ENCODE assay signal across 22 cellular contexts in genomic region chr5:103993028-103993427, GRCh38.
DNase-seq lines count a peak whose midpoint lies in the region; ATAC-seq and TF ChIP-seq lines count a peak whose summit lies in the region.
"Had no signal": no experiment of that assay in that cellular context is flagged by ENCODE, and none has a peak within 500 bp of the region (broad histone marks: within the 10 kb centered on the region; RNA-seq: fewer than 3 reads in every experiment).

No MANE protein-coding gene starts in this region.

- H3K4me1 ChIP-seq in A673 (ENCODE audit: insufficient read depth, low read length, poor library complexity, severe bottlenecking) = peaks cover 30% of the 10 kb centered on the region
- H3K4me1 ChIP-seq in H9 (ENCODE audit: insufficient read depth, low read length) = no peaks in the 10 kb centered on the region; the same call in 1 of the 2 replicates
- H3K4me1 ChIP-seq in HUES48 (ENCODE audit: control insufficient read depth, insufficient read depth, low read length) = peaks cover 33% of the 10 kb centered on the region
- H3K4me1 ChIP-seq: A549, BE2C, BLaER1 had no signal

- no peak overlapping the region for H3K27ac ChIP-seq in A673 (ENCODE audit: low read depth, low read length, poor library complexity, severe bottlenecking)
- no peak overlapping the region for H3K27ac ChIP-seq in H9 (ENCODE audit: insufficient read length, low read depth, low read length)
- H3K27ac ChIP-seq in HUES48 (ENCODE audit: low read depth, low read length) = peak overlapping the region; percentile 43
- H3K27ac ChIP-seq: 22Rv1, A549, BLaER1 had no signal

- H3K36me3 ChIP-seq in A673 (ENCODE audit: insufficient read depth, low read length, poor library complexity, severe bottlenecking) (no peaks in the 10 kb centered on the region), HUES48 (ENCODE audit: control insufficient read depth, insufficient read depth, low read length) (no peaks in the 10 kb centered on the region)
- H3K36me3 ChIP-seq: BE2C, BLaER1 had no signal

- H4K20me1 ChIP-seq in H9 (ENCODE audit: control insufficient read depth, insufficient read depth, insufficient read length) = no peaks in the 10 kb centered on the region
- H4K20me1 ChIP-seq: BLaER1 had no signal

- BruUV-seq in A673 (replicated peaks; lab: Mats Ljungman, UMichigan) = no TSS peak

- TF ChIP-seq CTCF in A673 (conservative IDR thresholded peaks at IDR 0.05; ENCODE audit: low read depth, low read length) = no peak
- TF ChIP-seq CTCF in H9 (conservative IDR thresholded peaks at IDR 0.05) = no peak
- TF ChIP-seq CTCF in WTC11 (IDR thresholded peaks at IDR 0.05) = no peak

- H4K91ac ChIP-seq in H9 (ENCODE audit: insufficient read length, low read depth, low read length) = no peak overlapping the region

- H3K27ac Mint-ChIP-seq in H9 (peak overlapping the region in 2 of 3 experiments; percentile 55 to 86; a peak in 2 of 7 replicates), WTC11 (peak overlapping the region; percentile 68; the same call in 1 of the 2 replicates)
- H3K27ac Mint-ChIP-seq: CD14-positive monocyte; CD4-positive, alpha-beta memory T cell; CD4-positive, CD25-positive, alpha-beta regulatory T cell; CD8-positive, alpha-beta memory T cell had no signal

- H3K4ac ChIP-seq in H9 (ENCODE audit: low read depth, low read length) = no peak overlapping the region

- no peak overlapping the region for H2BK120ac ChIP-seq in H9 (ENCODE audit: low read depth, low read length, poor library complexity, severe bottlenecking)

- H3K18ac ChIP-seq in H9 (ENCODE audit: insufficient read length, low read depth, low read length) = no peak overlapping the region

- H3K36me3 Mint-ChIP-seq in H9 (ENCODE audit: insufficient read depth in 1 of 3, low read depth in 3 of 3) = peaks cover 0 to under 1% (median 0%) of the 10 kb centered on the region in 3 experiments; a peak in 1 of 7 replicates
- H3K36me3 Mint-ChIP-seq in WTC11 = no peaks in the 10 kb centered on the region
- H3K36me3 Mint-ChIP-seq in activated T-cell treated with anti-CD3 and anti-CD28 coated beads, Interleukin-2, amount 50 U/mL, for 4 hours (ENCODE audit: insufficient read depth) = no peaks in the 10 kb centered on the region
- H3K36me3 Mint-ChIP-seq: CD14-positive monocyte; CD4-positive, alpha-beta memory T cell; CD4-positive, CD25-positive, alpha-beta regulatory T cell; CD8-positive, alpha-beta memory T cell had no signal

- H3K14ac ChIP-seq in H9 (ENCODE audit: insufficient read depth, low read length) = no peak overlapping the region

- POLR2A ChIA-PET in A673 (lab: Charles Lee; ENCODE audit: low non-redundant PET) = no interaction called here
- POLR2A ChIA-PET in WTC11 (lab: Charles Lee) = no interaction called here

- H2BK12ac ChIP-seq in H9 (ENCODE audit: insufficient read length, low read depth, low read length) = no peak overlapping the region

- H3K27me3 Mint-ChIP-seq in H9 (ENCODE audit: low read depth) (no peaks in the 10 kb centered on the region), WTC11 (ENCODE audit: low read depth) (no peaks in the 10 kb centered on the region)
- H3K27me3 Mint-ChIP-seq in activated T-cell treated with anti-CD3 and anti-CD28 coated beads, Interleukin-2, amount 50 U/mL, for 4 hours (ENCODE audit: low read depth) = no peaks in the 10 kb centered on the region
- H3K27me3 Mint-ChIP-seq: CD4-positive, alpha-beta memory T cell; CD4-positive, CD25-positive, alpha-beta regulatory T cell; CD8-positive, alpha-beta memory T cell had no signal

- DNase-seq in A673 (ENCODE audit: low spot score) (peak; percentile 82), H9 (no peak), WTC11 (ENCODE audit: low spot score) (no peak), OCI-M1 (lab: John Stamatoyannopoulos, UW) (no peak), NCI-H2081 (lab: John Stamatoyannopoulos, UW) (no peak)
- no peak for DNase-seq in activated T-cell treated with anti-CD3 and anti-CD28 coated beads, Interleukin-2, amount 50 U/mL, for 4 hours
- DNase-seq: ACHN; BE2C; C1 segment of cervical spinal cord; CD4-positive, alpha-beta memory T cell; CD4-positive, CD25-positive, alpha-beta regulatory T cell; CD8-positive, alpha-beta memory T cell; COR-L47; DMS 273 treated with DMSO at 0.1 percent for 48 hours; DMS79 treated with DMSO at 0.1 percent for 48 hours; GF-D8 had no signal

- H3K4me3 ChIP-seq in A673 (ENCODE audit: low read depth, low read length, poor library complexity, severe bottlenecking) = no peak overlapping the region
- H3K4me3 ChIP-seq in HUES48 (ENCODE audit: low read depth, low read length) = no peak overlapping the region
- H3K4me3 ChIP-seq: A549, BLaER1 had no signal

- H3K9me3 Mint-ChIP-seq in H9 (peaks cover 0 to 2% of the 10 kb centered on the region in 2 experiments; a peak in 2 of 5 replicates), WTC11 (peaks cover 6% of the 10 kb centered on the region; the same call in 1 of the 2 replicates)
- peaks cover 9% of the 10 kb centered on the region for H3K9me3 Mint-ChIP-seq in activated T-cell treated with anti-CD3 and anti-CD28 coated beads, Interleukin-2, amount 50 U/mL, for 4 hours

- H3K9ac ChIP-seq in H9 (ENCODE audit: extremely low read depth, insufficient read length, low read length) = no peak overlapping the region
- H3K9ac ChIP-seq in HUES48 (ENCODE audit: low read depth, low read length) = no peak overlapping the region
- H3K9ac ChIP-seq: BLaER1 had no signal

- H2AK5ac ChIP-seq in H9 (ENCODE audit: insufficient read length, low read length) = no peak overlapping the region

- H3K27me3 ChIP-seq in A673 (replicated peaks; ENCODE audit: insufficient read depth, low read depth, low read length, poor library complexity) (no peaks in the 10 kb centered on the region), H9 (ENCODE audit: insufficient read depth, low read length) (no peaks in the 10 kb centered on the region), HUES48 (ENCODE audit: control insufficient read depth, insufficient read depth, low read length) (no peaks in the 10 kb centered on the region)
- H3K27me3 ChIP-seq: BE2C, BLaER1 had no signal

- no peak overlapping the region for H3K23ac ChIP-seq in H9 (ENCODE audit: insufficient read length, low read depth, low read length)

- H3T11ph ChIP-seq in H9 (ENCODE audit: low read length) = no peak overlapping the region

- H2BK15ac ChIP-seq in H9 (ENCODE audit: low read depth, low read length) = no peak overlapping the region

- ATAC-seq in WTC11 = no peak
- no peak for ATAC-seq in HG03439 (IDR thresholded peaks at IDR 0.05; ENCODE audit: unreplicated experiment)
- no peak for ATAC-seq in activated T-cell treated with anti-CD3 and anti-CD28 coated beads, Interleukin-2, amount 50 U/mL, for 4 hours
- ATAC-seq: A549 had no signal

- H3K79me2 ChIP-seq in H9 (ENCODE audit: insufficient read depth, low read length) = no peaks in the 10 kb centered on the region

- no peaks in the 10 kb centered on the region for H3K23me2 ChIP-seq in H9 (ENCODE audit: insufficient read length, low read depth, low read length, poor library complexity, severe bottlenecking)

- H3K4me2 ChIP-seq in H9 (ENCODE audit: insufficient read depth, insufficient read length, low read length) = no peak overlapping the region
- H3K4me2 ChIP-seq: A549, BLaER1 had no signal

- H4K5ac ChIP-seq in H9 (ENCODE audit: insufficient read length, low read depth, low read length) = no peak overlapping the region

- CTCF ChIA-PET in A673 (lab: Charles Lee) = no interaction called here
- CTCF ChIA-PET in WTC11 (lab: Charles Lee) = interaction anchor here (1.0 to 1.2 kb wide), 2 partner anchors 19 to 54 kb away, joined by 3 to 4 read pairs; no protein-coding TSS in a partner anchor

- peaks cover 13 to 16% of the 10 kb centered on the region in 2 experiments for H3K4me1 Mint-ChIP-seq in H9
- H3K4me1 Mint-ChIP-seq in WTC11 = peaks cover 37% of the 10 kb centered on the region
- H3K4me1 Mint-ChIP-seq in activated T-cell treated with anti-CD3 and anti-CD28 coated beads, Interleukin-2, amount 50 U/mL, for 4 hours (ENCODE audit: low read depth) = no peaks in the 10 kb centered on the region
- H3K4me1 Mint-ChIP-seq: CD14-positive monocyte; CD4-positive, alpha-beta memory T cell; CD4-positive, CD25-positive, alpha-beta regulatory T cell; CD8-positive, alpha-beta memory T cell had no signal

- H3K4me3 Mint-ChIP-seq in H9 (no peak overlapping the region), WTC11 (no peak overlapping the region)
- H3K4me3 Mint-ChIP-seq in activated T-cell treated with anti-CD3 and anti-CD28 coated beads, Interleukin-2, amount 50 U/mL, for 4 hours = no peak overlapping the region
- H3K4me3 Mint-ChIP-seq: CD14-positive monocyte; CD4-positive, alpha-beta memory T cell; CD4-positive, CD25-positive, alpha-beta regulatory T cell; CD8-positive, alpha-beta memory T cell had no signal

- H3K56ac ChIP-seq in H9 (ENCODE audit: insufficient read length, low read depth, low read length) = no peak overlapping the region

- no peak overlapping the region for H2BK5ac ChIP-seq in H9 (ENCODE audit: insufficient read length, low read length)

- intact Hi-C loops in A673 (cut with micrococcal nuclease; ENCODE audit: unreplicated experiment) = loop anchor here (5.0 kb wide), 1 partner anchor 109 kb away; no protein-coding TSS in a partner anchor

- H4K8ac ChIP-seq in H9 (replicated peaks; ENCODE audit: insufficient read length, low read depth, low read length) = no peak overlapping the region

- H2AFZ ChIP-seq in H9 (ENCODE audit: low read length) = no peak overlapping the region

- H2BK20ac ChIP-seq in H9 (ENCODE audit: low read depth, low read length, poor library complexity, severe bottlenecking) = no peak overlapping the region

- WGBS in H9 (ENCODE audit: extremely low coverage, insufficient read length, low lambda C conversion rate) = no CpG with 5 or more reads among the region's 1 CpG

- H3K79me1 ChIP-seq in H9 (ENCODE audit: insufficient read depth, low read depth, low read length, poor library complexity, severe bottlenecking) = no peaks in the 10 kb centered on the region

- H3K9me3 ChIP-seq in A673 (ENCODE audit: low read depth, low read length, poor library complexity, severe bottlenecking) = peaks cover 10% of the 10 kb centered on the region
- H3K9me3 ChIP-seq in H9 (ENCODE audit: control insufficient read depth, low read depth, low read length) = no peaks in the 10 kb centered on the region
- no peaks in the 10 kb centered on the region for H3K9me3 ChIP-seq in HUES48 (ENCODE audit: control insufficient read depth, insufficient read depth, low read length)
- H3K9me3 ChIP-seq: A549, BE2C, BLaER1 had no signal

TF ChIP-seq in WTC11, 78 proteins besides CTCF, POLR2A, EP300 and RAD21 (continues in another document):
- TF ChIP-seq RELA (CRISPR knock-in tag; IDR thresholded peaks at IDR 0.05; ENCODE audit: borderline replicate concordance) (no peak), ERG (CRISPR knock-in tag; IDR thresholded peaks at IDR 0.05) (no peak)
